14 cellular contexts compared by ENCODE assay signal in genomic region chr4:128163177-128164117, GRCh38.
DNase-seq lines count a peak whose midpoint lies in the region; ATAC-seq, FAIRE-seq and TF ChIP-seq lines count a peak whose summit lies in the region.
"Had no signal": no experiment of that assay in that cellular context is flagged by ENCODE, and none has a peak within 500 bp of the region (broad histone marks: within the 10 kb centered on the region; RNA-seq: fewer than 3 reads in every experiment).

No MANE protein-coding gene starts in this region.

- in situ Hi-C loops in HepG2 (cut with HindIII; ENCODE audit: extremely low pct_ligation_motif_present, low pct_unique_long_range_greater_than_20kb): no loop called here

- H3K4me1 ChIP-seq in H1 (replicated peaks in 1 of 4; ENCODE audit: control insufficient read depth in 3 of 4, insufficient read depth in 4 of 4, low read length in 3 of 4) (peaks cover 0 to 3% (median 1%) of the 10 kb centered on the region in 4 experiments; a peak in 2 of 7 replicates), HepG2 (ENCODE audit: insufficient read depth, low read length) (peaks cover 35% of the 10 kb centered on the region)
- H3K4me1 ChIP-seq: testis had no signal

- H3K14ac ChIP-seq in H1 (ENCODE audit: insufficient read length): no peak overlapping the region

- no peak overlapping the region for H2AK5ac ChIP-seq in H1 (ENCODE audit: low read depth, low read length)

- H3K4me3 ChIP-seq in LNCaP clone FGC (ENCODE audit: low read depth, low read length): no peak overlapping the region
- H3K4me3 ChIP-seq in H1 (ENCODE audit: extremely low read depth in 1 of 4, insufficient read depth in 2 of 4, low read depth in 3 of 4, low read length in 4 of 4): peak overlapping the region in 1 of 4 experiments; percentile 24; a peak in 1 of 8 replicates
- no peak overlapping the region for H3K4me3 ChIP-seq in HepG2 (replicated peaks in 1 of 3; ENCODE audit: insufficient read depth in 1 of 3, low read depth in 2 of 3, low read length in 3 of 3)
- H3K4me3 ChIP-seq: K562, testis had no signal

- intact Hi-C loops in HepG2 (cut with micrococcal nuclease; ENCODE audit: unreplicated experiment): no loop called here

- H4K5ac ChIP-seq in H1 (ENCODE audit: insufficient read length, low read depth, low read length): no peak overlapping the region

- no peaks in the 10 kb centered on the region for H3K79me2 ChIP-seq in H1 (ENCODE audit: control insufficient read depth in 1 of 2, insufficient read depth in 2 of 2, low read length in 2 of 2)
- H3K79me2 ChIP-seq in HepG2 (ENCODE audit: insufficient read depth, low read length): no peaks in the 10 kb centered on the region

- H3K56ac ChIP-seq in H1 (replicated peaks; ENCODE audit: insufficient read length, low read depth, low read length): no peak overlapping the region

- 76 to 100% methylated on average over 1 to 4 of the region's 4 CpGs for WGBS in H1 (ENCODE audit: extremely low coverage in 1 of 2, insufficient coverage in 1 of 2, insufficient read length in 1 of 2, insufficient replicate concordance in 2 of 2, low coverage in 1 of 2, low lambda C conversion rate in 2 of 2, missing lambda C conversion rate in 1 of 2), 2 experiments
- WGBS in HepG2 (ENCODE audit: low lambda C conversion rate): 74% methylated on average over 4 of the region's 4 CpGs

- DNase-seq in COLO829 (ENCODE audit: low spot score) (peak; percentile 35), LNCaP clone FGC (ENCODE audit: low read depth) (peak; percentile 50), H1 (ENCODE audit: low read depth in 1 of 2, low spot score in 2 of 2) (no peak), HepG2 (ENCODE audit: low spot score) (peak; percentile 66), pons (ENCODE audit: low spot score) (no peak), NCI-H1048 (lab: John Stamatoyannopoulos, UW) (no peak), NCI-H82 treated with DMSO at 0.1 percent for 48 hours (lab: John Stamatoyannopoulos, UW; ENCODE audit: unreplicated experiment) (no peak)
- no peak for DNase-seq in activated CD8-positive, alpha-beta memory T cell treated with anti-CD3 and anti-CD28 coated beads, Interleukin-2, amount 50 U/mL, for 48 hours
- DNase-seq: Caco-2; effector CD4-positive, alpha-beta T cell; NCI-H748 treated with DMSO at 0.1 percent for 48 hours; stimulated activated CD4-positive, alpha-beta T cell treated with anti-CD3 and anti-CD28 coated beads, Interleukin-4, amount 100 ng/mL, for 24 hours; testis had no signal

- no peak overlapping the region for H2BK20ac ChIP-seq in H1 (ENCODE audit: low read length)

- no peak for ATAC-seq in HepG2
- ATAC-seq: K562 had no signal

- H4K20me1 ChIP-seq in H1 (replicated peaks in 1 of 2; ENCODE audit: control insufficient read depth in 1 of 2, insufficient read depth in 2 of 2, low read length in 2 of 2) (no peaks in the 10 kb centered on the region), HepG2 (ENCODE audit: insufficient read depth, low read length) (no peaks in the 10 kb centered on the region)

- no peak overlapping the region for H2AFZ ChIP-seq in H1 (ENCODE audit: low read length)
- no peak overlapping the region for H2AFZ ChIP-seq in HepG2 (ENCODE audit: low read length)

- H2BK120ac ChIP-seq in H1 (replicated peaks; ENCODE audit: low read depth, low read length): no peak overlapping the region

- H3K4me2 ChIP-seq in H1 (ENCODE audit: insufficient read depth in 1 of 2, low read depth in 2 of 2, low read length in 2 of 2): no peak overlapping the region
- H3K4me2 ChIP-seq in HepG2 (ENCODE audit: low read depth, low read length): no peak overlapping the region

- FAIRE-seq in H1 (lab: Jason Lieb, UNC) (no peak), HepG2 (lab: Jason Lieb, UNC) (peak; percentile 28)
- FAIRE-seq: K562 had no signal

- TF ChIP-seq RAD21 in H1 (IDR thresholded peaks at IDR 0.05 in 1 of 2, conservative IDR thresholded peaks at IDR 0.05 in 1 of 2; ENCODE audit: low read depth in 2 of 2, low read length in 2 of 2) (no peak), HepG2 (CRISPR knock-in tag; IDR thresholded peaks at IDR 0.05) (no peak)

- no peaks in the 10 kb centered on the region for H3K23me2 ChIP-seq in H1 (ENCODE audit: low read depth, low read length)

- no peak overlapping the region for H2BK5ac ChIP-seq in H1 (ENCODE audit: low read depth, low read length)

- H3K27ac ChIP-seq in H1 (ENCODE audit: low read depth, low read length): no peak overlapping the region
- H3K27ac ChIP-seq in HepG2 (ENCODE audit: extremely low read length, insufficient read depth, low read length): peak overlapping the region; percentile 7
- H3K27ac ChIP-seq: testis had no signal

- H3K4ac ChIP-seq in H1 (replicated peaks; ENCODE audit: insufficient read length, low read depth, low read length): no peak overlapping the region

- H2BK12ac ChIP-seq in H1 (ENCODE audit: low read depth, low read length): no peak overlapping the region

- no peak overlapping the region for H4K91ac ChIP-seq in H1 (replicated peaks; ENCODE audit: insufficient read length, low read length)

- no peak for TF ChIP-seq POLR2A in H1 (IDR thresholded peaks at IDR 0.05; ENCODE audit: control extremely low read depth in 1 of 2, low read depth in 2 of 2, low read length in 2 of 2)
- TF ChIP-seq POLR2A in HepG2 (IDR thresholded peaks at IDR 0.05; ENCODE audit: insufficient read depth in 1 of 2, low read depth in 2 of 2, low read length in 2 of 2): no peak

- no peaks in the 10 kb centered on the region for H3K9me3 ChIP-seq in H1 (ENCODE audit: insufficient read depth in 2 of 2, low read depth in 1 of 2, low read length in 1 of 2)
- no peaks in the 10 kb centered on the region for H3K9me3 ChIP-seq in HepG2 (ENCODE audit: low read length)
- H3K9me3 ChIP-seq: Caco-2, testis had no signal

- CTCF ChIA-PET in H1 (lab: Charles Lee; ENCODE audit: partially characterized antibody) (interaction anchor here (0.9 kb wide), 1 partner anchor 27 kb away, joined by 3 read pairs; no protein-coding TSS in a partner anchor), HepG2 (lab: Yijun Ruan, JAX; ENCODE audit: low intra/inter-chr PET ratio, low total read pairs) (no interaction called here)

- H4K8ac ChIP-seq in H1 (ENCODE audit: extremely low read depth, insufficient read depth, low read length): no peak overlapping the region

- H3K18ac ChIP-seq in H1 (ENCODE audit: extremely low read depth, low read length): no peak overlapping the region

- BruUV-seq in HepG2 (replicated peaks; lab: Mats Ljungman, UMichigan): no TSS peak

- H3K36me3 ChIP-seq in H1 (ENCODE audit: control insufficient read depth in 2 of 4, insufficient read depth in 4 of 4, low read length in 3 of 4): no peaks in the 10 kb centered on the region
- H3K36me3 ChIP-seq in HepG2 (replicated peaks in 1 of 2; ENCODE audit: control insufficient read depth in 1 of 2, insufficient read depth in 2 of 2, low read length in 2 of 2): no peaks in the 10 kb centered on the region

- TF ChIP-seq EP300 in H1 (IDR thresholded peaks at IDR 0.05; ENCODE audit: borderline replicate concordance in 1 of 2, low read depth in 2 of 2, low read length in 2 of 2): no peak
- peak in 1 of 2 experiments; percentile 70; a peak in 1 of 4 replicates for TF ChIP-seq EP300 in HepG2 (IDR thresholded peaks at IDR 0.05; ENCODE audit: low read depth in 2 of 2, low read length in 2 of 2)
- TF ChIP-seq EP300 in HepG2 (CRISPR knock-in tag; IDR thresholded peaks at IDR 0.05; ENCODE audit: borderline replicate concordance): no peak

- H3K79me1 ChIP-seq in H1 (ENCODE audit: low read depth, low read length): no peaks in the 10 kb centered on the region

- TF ChIP-seq CTCF in LNCaP clone FGC (IDR thresholded peaks at IDR 0.05; ENCODE audit: control insufficient read depth, extremely low read depth, insufficient read depth) (no peak), H1 (IDR thresholded peaks at IDR 0.05; ENCODE audit: control extremely low read depth in 1 of 3, insufficient read depth in 1 of 3, low read depth in 1 of 3, low read length in 3 of 3) (no peak), HepG2 (CRISPR knock-in tag; IDR thresholded peaks at IDR 0.05) (no peak)

- H3K23ac ChIP-seq in H1 (ENCODE audit: insufficient read length): no peak overlapping the region

- H3K27me3 ChIP-seq in H1 (replicated peaks in 1 of 4; ENCODE audit: control insufficient read depth in 3 of 4, extremely low read depth in 1 of 4, insufficient read depth in 3 of 4, low read length in 3 of 4) (no peaks in the 10 kb centered on the region), HepG2 (ENCODE audit: control insufficient read depth in 1 of 2, insufficient read depth in 2 of 2, low read length in 2 of 2) (no peaks in the 10 kb centered on the region; a peak in 1 of 5 replicates)
- H3K27me3 ChIP-seq: testis had no signal

- POLR2A ChIA-PET in H1 (lab: Charles Lee; ENCODE audit: partially characterized antibody): no interaction called here
- POLR2A ChIA-PET in HepG2 (lab: Yijun Ruan, JAX): no interaction called here

- H2BK15ac ChIP-seq in H1 (ENCODE audit: low read length): no peak overlapping the region

- H3K9ac ChIP-seq in H1 (replicated peaks in 1 of 4; ENCODE audit: extremely low read depth in 1 of 4, low read depth in 3 of 4, low read length in 3 of 4) (no peak overlapping the region), HepG2 (ENCODE audit: insufficient read depth, low read depth, low read length) (no peak overlapping the region)

TF ChIP-seq in HepG2, 621 proteins besides CTCF, POLR2A, EP300 and RAD21 (continues in another document):
- TF ChIP-seq, protein P1, sequence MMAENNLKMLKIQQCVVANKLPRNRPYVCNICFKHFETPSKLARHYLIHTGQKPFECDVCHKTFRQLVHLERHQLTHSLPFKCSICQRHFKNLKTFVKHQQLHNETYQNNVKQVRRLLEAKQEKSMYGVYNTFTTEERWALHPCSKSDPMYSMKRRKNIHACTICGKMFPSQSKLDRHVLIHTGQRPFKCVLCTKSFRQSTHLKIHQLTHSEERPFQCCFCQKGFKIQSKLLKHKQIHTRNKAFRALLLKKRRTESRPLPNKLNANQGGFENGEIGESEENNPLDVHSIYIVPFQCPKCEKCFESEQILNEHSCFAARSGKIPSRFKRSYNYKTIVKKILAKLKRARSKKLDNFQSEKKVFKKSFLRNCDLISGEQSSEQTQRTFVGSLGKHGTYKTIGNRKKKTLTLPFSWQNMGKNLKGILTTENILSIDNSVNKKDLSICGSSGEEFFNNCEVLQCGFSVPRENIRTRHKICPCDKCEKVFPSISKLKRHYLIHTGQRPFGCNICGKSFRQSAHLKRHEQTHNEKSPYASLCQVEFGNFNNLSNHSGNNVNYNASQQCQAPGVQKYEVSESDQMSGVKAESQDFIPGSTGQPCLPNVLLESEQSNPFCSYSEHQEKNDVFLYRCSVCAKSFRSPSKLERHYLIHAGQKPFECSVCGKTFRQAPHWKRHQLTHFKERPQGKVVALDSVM (CRISPR knock-in tag; IDR thresholded peaks at IDR 0.05): no peak
- peak; percentile 40; the same call in 1 of the 2 replicates for TF ChIP-seq HMG20A (CRISPR knock-in tag; IDR thresholded peaks at IDR 0.05; ENCODE audit: borderline replicate concordance)
- TF ChIP-seq KAT8 (CRISPR knock-in tag; IDR thresholded peaks at IDR 0.05): 0 out of 2 replicates have a peak, but pooled peaks have one; percentile 20

Comparison
In these comparisons a context has a peak if more than half of its experiments do, and no peak if none do; other contexts are left out.
1. DNase-seq: peak in COLO829 (single experiment), LNCaP clone FGC (single experiment) and HepG2 (single experiment); none in H1 (0 of 2), pons (single experiment), NCI-H1048 (single experiment), NCI-H82 treated with DMSO at 0.1 percent for 48 hours (single experiment) and activated CD8-positive, alpha-beta memory T cell treated with anti-CD3 and anti-CD28 coated beads, Interleukin-2, amount 50 U/mL, for 48 hours (single experiment).